In the genomic region with DNA sequence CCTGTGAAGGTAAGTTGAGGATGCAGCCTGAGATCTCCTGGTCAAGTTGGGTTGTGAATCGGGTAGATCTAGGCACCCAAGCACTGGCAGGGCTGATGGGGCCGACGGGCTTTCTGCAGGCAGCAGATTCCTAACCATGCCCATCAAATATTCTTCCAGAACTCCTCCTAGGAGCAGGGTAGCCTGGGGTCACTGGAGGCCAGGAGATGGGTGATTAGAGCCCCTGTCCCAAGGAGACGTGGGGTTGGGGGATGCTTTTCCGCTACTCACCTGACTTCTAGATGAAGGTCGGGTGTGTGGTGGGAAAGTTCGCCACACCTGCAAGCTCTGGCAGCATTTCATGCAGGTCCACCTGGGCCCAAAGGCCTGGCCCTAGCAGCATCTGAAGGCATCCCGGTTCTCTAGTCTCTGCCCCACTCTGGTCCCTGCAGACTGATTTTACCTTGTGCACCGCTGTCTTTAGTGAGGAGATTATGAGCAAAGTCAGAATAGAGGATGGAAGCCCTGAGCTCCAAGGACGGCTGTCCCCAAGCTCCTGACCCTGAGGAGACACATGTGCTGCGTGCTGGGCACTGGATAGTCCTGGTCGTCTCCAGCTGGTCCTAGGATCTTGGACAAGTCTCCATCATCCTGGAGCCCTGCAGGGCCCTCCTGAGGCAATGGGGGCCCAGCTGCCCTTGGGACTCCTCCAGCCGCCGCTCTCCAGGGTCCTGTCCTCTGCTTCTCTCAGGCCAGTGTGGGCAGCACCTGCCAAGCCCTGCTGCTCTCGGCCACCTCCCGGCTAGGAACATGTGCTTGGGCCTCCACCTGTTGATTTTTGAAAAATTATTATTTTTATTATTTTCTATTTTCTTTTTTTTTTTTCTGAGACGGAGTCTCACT, we compare ENCODE assay signal across 24 cellular contexts. TPM values are rescaled to one million over a fixed set of nuclear protein-coding genes. Genes with fewer than 3 reads are reported as not detected.
DNase-seq lines count a peak whose midpoint lies in the region; ATAC-seq, FAIRE-seq and TF ChIP-seq lines count a peak whose summit lies in the region.
"Had no signal": no experiment of that assay in that cellular context is flagged by ENCODE, and none has a peak within 500 bp of the region (broad histone marks: within the 10 kb centered on the region; RNA-seq: fewer than 3 reads in every experiment).

No MANE protein-coding gene starts in this region.

- DNase-seq in GM13977 (ENCODE audit: low spot score) (peak; percentile 12), ecto neural progenitor cell (ENCODE audit: low spot score) (peak; percentile 52), mesenteric fat pad (ENCODE audit: low spot score) (peak; percentile 74), retina (no peak), GM19239 (ENCODE audit: insufficient read length, low spot score) (no peak), NCI-H345 treated with DMSO at 0.1 percent for 48 hours (lab: John Stamatoyannopoulos, UW; ENCODE audit: unreplicated experiment) (no peak)
- DNase-seq: activated CD4-positive, CD25-positive, alpha-beta regulatory T cell treated with anti-CD3 and anti-CD28 coated beads, Interleukin-2, amount 50 U/mL, for 72 hours; activated naive CD8-positive, alpha-beta T cell treated with anti-CD3 and anti-CD28 coated beads, Interleukin-2, amount 10 ng/mL, durations not matched to agents 7 days and 5 days; central memory CD4-positive, alpha-beta T cell; KG1; left colon; midbrain; MM.1S; NCI-H1417 treated with DMSO at 0.1 percent for 48 hours; NCI-H2081 treated with DMSO at 0.1 percent for 48 hours; NCI-H446; tibial artery had no signal

- no peak for ATAC-seq in GM18502 (IDR thresholded peaks at IDR 0.05; ENCODE audit: poor library complexity, unreplicated experiment)
- ATAC-seq: activated T-helper 17 cell treated with anti-CD3 and anti-CD28 coated beads, Interleukin-2, amount 50 U/mL, for 72 hours; left colon; naive thymus-derived CD8-positive, alpha-beta T cell; right lobe of liver had no signal

- FAIRE-seq in GM19239 (lab: Jason Lieb, UNC), result no peak
- FAIRE-seq: GM12891, TTC549 had no signal

- TF ChIP-seq CTCF in GM13977 (IDR thresholded peaks at IDR 0.05; ENCODE audit: extremely low read depth, insufficient read depth, missing control alignments), result no peak

- in situ Hi-C loops in GM13977 (cut with MboI; ENCODE audit: low pct_unique_long_range_greater_than_20kb, low sequenced_read_pairs, unreplicated experiment), result no loop called here

TF ChIP-seq in PFSK-1, 5 proteins besides CTCF, POLR2A, EP300 and RAD21:
- no peak for TF ChIP-seq TAF1 (IDR thresholded peaks at IDR 0.05; ENCODE audit: borderline replicate concordance, insufficient read depth, low read length)
- no peak for TF ChIP-seq SIN3A (IDR thresholded peaks at IDR 0.05; ENCODE audit: borderline replicate concordance, insufficient read depth, low read length)
- TF ChIP-seq REST (IDR thresholded peaks at IDR 0.05; ENCODE audit: insufficient read depth in 1 of 2, low read depth in 2 of 2, low read length in 2 of 2), result peak; percentile 71 to 85; a peak in 3 of 4 replicates

RNA-seq across cellular contexts. Expression of gene C2CD2, which starts 21.8 kb away (rescaled TPM):
- 6.9 TPM for polyA plus RNA-seq in PFSK-1 (2012; ENCODE audit: insufficient read length, low read depth)
- total RNA-seq in mesenteric fat pad, result 125 TPM

RNA-seq across cellular contexts. Expression of gene ZBTB21, which starts 34.5 kb away (rescaled TPM):
- 5.0 TPM for polyA plus RNA-seq in PFSK-1 (2012; ENCODE audit: insufficient read length, low read depth)
- total RNA-seq in mesenteric fat pad, result 19.8 TPM

Comparison
In these comparisons a context has a peak if more than half of its experiments do, and no peak if none do; other contexts are left out.
1. DNase-seq: peak in GM13977 (single experiment), ecto neural progenitor cell (single experiment) and mesenteric fat pad (single experiment); none in retina (single experiment), GM19239 (single experiment) and NCI-H345 treated with DMSO at 0.1 percent for 48 hours (single experiment).